22 cellular contexts compared by ENCODE assay signal in the genomic region with DNA sequence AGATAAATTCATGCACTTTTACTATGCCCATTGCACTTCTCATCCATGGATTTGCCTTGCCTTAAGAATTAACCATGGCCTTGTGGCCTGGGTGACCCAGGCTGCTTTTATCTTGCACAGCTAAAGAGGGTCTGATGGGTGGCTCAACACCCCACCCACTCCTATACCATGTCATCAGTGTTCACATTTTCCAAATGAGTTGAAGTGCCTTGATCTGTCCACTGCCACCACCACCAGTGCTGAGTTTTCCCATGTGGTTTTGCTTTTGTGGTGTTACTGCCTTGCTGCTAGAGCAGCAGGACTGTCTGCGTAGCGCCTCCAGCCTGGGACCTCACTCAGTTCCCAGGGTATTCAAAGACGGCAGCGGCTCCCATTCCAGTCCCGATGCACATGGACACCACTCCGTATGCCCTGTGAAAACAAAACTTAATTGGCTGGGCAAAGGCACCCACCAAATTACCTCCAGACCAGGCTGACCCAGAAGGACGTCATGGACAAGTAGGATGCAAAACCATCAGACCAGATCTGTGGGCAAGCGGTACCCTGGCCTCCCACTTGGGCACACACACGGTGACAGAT. TPM values are rescaled to one million over a fixed set of nuclear protein-coding genes. Genes with fewer than 3 reads are reported as not detected.
DNase-seq lines count a peak whose midpoint lies in the region; ATAC-seq and TF ChIP-seq lines count a peak whose summit lies in the region.
"Had no signal": no experiment of that assay in that cellular context is flagged by ENCODE, and none has a peak within 500 bp of the region (broad histone marks: within the 10 kb centered on the region; RNA-seq: fewer than 3 reads in every experiment).

No MANE protein-coding gene starts in this region.

- no peak overlapping the region for H3K4me3 Mint-ChIP-seq in osteocyte (ENCODE audit: unreplicated experiment)
- no peak overlapping the region for H3K4me3 Mint-ChIP-seq in activated T-helper 2 cell treated with anti-CD3 and anti-CD28 coated beads, Interferon-gamma antibody, Interleukin-2, Interleukin-4, amounts not matched to agents 10 μg/mL and 5 μg/mL and 100 μg/mL, durations not matched to agents 14 hours and 24 hours and 36 hours (ENCODE audit: low read depth)
- H3K4me3 Mint-ChIP-seq: B cell; CD4-positive, CD25-positive, alpha-beta regulatory T cell; H9 had no signal

- peaks cover 0 to under 1% of the 10 kb centered on the region in 2 donors for H3K4me1 ChIP-seq in right atrium auricular region
- no peaks in the 10 kb centered on the region for H3K4me1 ChIP-seq in right cardiac atrium (ENCODE audit: control insufficient read depth, insufficient read depth, low read length)

- no peak for ATAC-seq in activated CD4-positive, CD25-positive, alpha-beta regulatory T cell treated with anti-CD3 and anti-CD28 coated beads, Interleukin-2, amount 50 U/mL, for 24 hours
- no peak for ATAC-seq in right cardiac atrium
- ATAC-seq in GM19035 (IDR thresholded peaks at IDR 0.05; ENCODE audit: unreplicated experiment), result no peak

- H3K4me3 ChIP-seq in right atrium auricular region, result no peak overlapping the region
- H3K4me3 ChIP-seq in right cardiac atrium (ENCODE audit: low read length), result no peak overlapping the region
- H3K4me3 ChIP-seq: MG63, PC-9 had no signal

- peaks cover 76% of the 10 kb centered on the region for H3K36me3 ChIP-seq in right atrium auricular region
- H3K36me3 ChIP-seq: MG63 had no signal

- H3K4me1 Mint-ChIP-seq in osteocyte (ENCODE audit: unreplicated experiment), result no peaks in the 10 kb centered on the region
- H3K4me1 Mint-ChIP-seq in activated T-helper 2 cell treated with anti-CD3 and anti-CD28 coated beads, Interferon-gamma antibody, Interleukin-2, Interleukin-4, amounts not matched to agents 10 μg/mL and 5 μg/mL and 100 μg/mL, durations not matched to agents 14 hours and 24 hours and 36 hours (ENCODE audit: low read depth), result peaks cover 1% of the 10 kb centered on the region

- H3K27me3 ChIP-seq in right atrium auricular region, result no peaks in the 10 kb centered on the region
- no peaks in the 10 kb centered on the region for H3K27me3 ChIP-seq in right cardiac atrium (ENCODE audit: control insufficient read depth, insufficient read depth)
- H3K27me3 ChIP-seq: MG63 had no signal

- H3K36me3 Mint-ChIP-seq in osteocyte (ENCODE audit: unreplicated experiment), result peaks cover 33% of the 10 kb centered on the region
- peaks cover 68% of the 10 kb centered on the region for H3K36me3 Mint-ChIP-seq in activated T-helper 2 cell treated with anti-CD3 and anti-CD28 coated beads, Interferon-gamma antibody, Interleukin-2, Interleukin-4, amounts not matched to agents 10 μg/mL and 5 μg/mL and 100 μg/mL, durations not matched to agents 14 hours and 24 hours and 36 hours (ENCODE audit: low read depth)

- H3K27ac Mint-ChIP-seq in osteocyte (ENCODE audit: unreplicated experiment), result no peak overlapping the region
- no peak overlapping the region for H3K27ac Mint-ChIP-seq in activated T-helper 2 cell treated with anti-CD3 and anti-CD28 coated beads, Interferon-gamma antibody, Interleukin-2, Interleukin-4, amounts not matched to agents 10 μg/mL and 5 μg/mL and 100 μg/mL, durations not matched to agents 14 hours and 24 hours and 36 hours
- H3K27ac Mint-ChIP-seq: B cell; CD4-positive, CD25-positive, alpha-beta regulatory T cell; H9 had no signal

- no peaks in the 10 kb centered on the region for H3K27me3 Mint-ChIP-seq in osteocyte (ENCODE audit: unreplicated experiment)
- H3K27me3 Mint-ChIP-seq in activated T-helper 2 cell treated with anti-CD3 and anti-CD28 coated beads, Interferon-gamma antibody, Interleukin-2, Interleukin-4, amounts not matched to agents 10 μg/mL and 5 μg/mL and 100 μg/mL, durations not matched to agents 14 hours and 24 hours and 36 hours (ENCODE audit: low read depth), result no peaks in the 10 kb centered on the region
- H3K27me3 Mint-ChIP-seq: B cell; CD4-positive, CD25-positive, alpha-beta regulatory T cell had no signal

- no peaks in the 10 kb centered on the region for H3K9me3 Mint-ChIP-seq in osteocyte (ENCODE audit: unreplicated experiment)
- H3K9me3 Mint-ChIP-seq in activated T-helper 2 cell treated with anti-CD3 and anti-CD28 coated beads, Interferon-gamma antibody, Interleukin-2, Interleukin-4, amounts not matched to agents 10 μg/mL and 5 μg/mL and 100 μg/mL, durations not matched to agents 14 hours and 24 hours and 36 hours, result no peaks in the 10 kb centered on the region
- H3K9me3 Mint-ChIP-seq: CD4-positive, CD25-positive, alpha-beta regulatory T cell; H9 had no signal

- WGBS in right cardiac atrium, result 93% methylated on average over 9 of the region's 9 CpGs

- H3K27ac ChIP-seq in right atrium auricular region (no peak overlapping the region), right cardiac atrium (ENCODE audit: low read length) (no peak overlapping the region)
- H3K27ac ChIP-seq: 22Rv1, PC-9 had no signal

- intact Hi-C loops in right cardiac atrium (cut with DNase I), result no loop called here
- intact Hi-C loops in activated T-helper 2 cell treated with anti-CD3 and anti-CD28 coated beads, Interferon-gamma antibody, Interleukin-2, Interleukin-4, amounts not matched to agents 10 μg/mL and 5 μg/mL and 100 μg/mL, durations not matched to agents 14 hours and 24 hours and 36 hours (cut with micrococcal nuclease), result no loop called here

- peak; percentile 14 for DNase-seq in activated CD4-positive, CD25-positive, alpha-beta regulatory T cell treated with anti-CD3 and anti-CD28 coated beads, Interleukin-2, amount 50 U/mL, for 72 hours
- DNase-seq in right atrium auricular region (ENCODE audit: low spot score) (peak; percentile 44), right cardiac atrium (no peak), osteocyte (ENCODE audit: extremely low spot score, unreplicated experiment) (peak; percentile 54), NCI-H345 treated with DMSO at 0.1 percent for 48 hours (lab: John Stamatoyannopoulos, UW; ENCODE audit: unreplicated experiment) (no peak)
- DNase-seq in activated T-helper 2 cell treated with anti-CD3 and anti-CD28 coated beads, Interferon-gamma antibody, Interleukin-2, Interleukin-4, amounts not matched to agents 10 μg/mL and 5 μg/mL and 100 μg/mL, durations not matched to agents 14 hours and 24 hours and 36 hours (ENCODE audit: low spot score), result no peak
- DNase-seq: CD4-positive, CD25-positive, alpha-beta regulatory T cell; DMS53; H9; IMR-90; Karpas-422; MG63; NCI-H1092; NCI-H146; NCI-H2081; NCI-H510A treated with DMSO at 0.1 percent for 48 hours; PC-9 had no signal

- H3K9me3 ChIP-seq in right atrium auricular region, result no peaks in the 10 kb centered on the region
- H3K9me3 ChIP-seq in right cardiac atrium (ENCODE audit: control insufficient read depth, low read length), result no peaks in the 10 kb centered on the region
- H3K9me3 ChIP-seq: MG63 had no signal

- no peak for TF ChIP-seq CTCF in right atrium auricular region (IDR thresholded peaks at IDR 0.05)
- no peak for TF ChIP-seq CTCF in osteocyte (IDR thresholded peaks at IDR 0.05)

RNA-seq across cellular contexts. Expression of a gene that starts 14.1 kb away (rescaled TPM):
- 10 to 100 TPM; 50.9 to 74.0 TPM for total RNA-seq in right atrium auricular region
- 10 to 100 TPM; 80.8 to 98.8 (median 88.4) TPM for total RNA-seq in right cardiac atrium
- 98.8 TPM for polyA plus RNA-seq in right cardiac atrium
- total RNA-seq in osteocyte, result 60.3 and 62.0 TPM in 2 replicates
- 68.6 and 69.5 TPM in 2 replicates for total RNA-seq in activated T-helper 2 cell treated with anti-CD3 and anti-CD28 coated beads, Interferon-gamma antibody, Interleukin-2, Interleukin-4, amounts not matched to agents 10 μg/mL and 5 μg/mL and 100 μg/mL, durations not matched to agents 14 hours and 24 hours and 36 hours

RNA-seq across cellular contexts. Expression of a gene that starts 15.7 kb away (rescaled TPM):
- total RNA-seq in right atrium auricular region (10 to 100 TPM in 1 of 2 donors, 1 to 10 TPM in 1; 7.1 to 14.3 TPM), right cardiac atrium (10 to 100 TPM; 11.1 to 19.8 (median 13.1) TPM), osteocyte (13.3 TPM in 2 replicates)
- 8.4 TPM for polyA plus RNA-seq in right cardiac atrium
- total RNA-seq in activated T-helper 2 cell treated with anti-CD3 and anti-CD28 coated beads, Interferon-gamma antibody, Interleukin-2, Interleukin-4, amounts not matched to agents 10 μg/mL and 5 μg/mL and 100 μg/mL, durations not matched to agents 14 hours and 24 hours and 36 hours, result 36.5 and 46.5 TPM in 2 replicates
- total RNA-seq: HT1080 had no signal

RNA-seq across cellular contexts. Expression of a gene that starts 42.5 kb away (rescaled TPM):
- 10 to 100 TPM; 25.8 to 27.2 TPM for total RNA-seq in right atrium auricular region
- total RNA-seq in right cardiac atrium, result 10 to 100 TPM; 20.2 to 39.1 (median 25.1) TPM
- polyA plus RNA-seq in right cardiac atrium, result 12.9 TPM
- 55.7 and 57.8 TPM in 2 replicates for total RNA-seq in osteocyte
- total RNA-seq in activated T-helper 2 cell treated with anti-CD3 and anti-CD28 coated beads, Interferon-gamma antibody, Interleukin-2, Interleukin-4, amounts not matched to agents 10 μg/mL and 5 μg/mL and 100 μg/mL, durations not matched to agents 14 hours and 24 hours and 36 hours, result 62.2 and 65.8 TPM in 2 replicates

Comparison
In these comparisons a context has a peak if more than half of its experiments do, and no peak if none do; other contexts are left out.
1. DNase-seq: peak in activated CD4-positive, CD25-positive, alpha-beta regulatory T cell treated with anti-CD3 and anti-CD28 coated beads, Interleukin-2, amount 50 U/mL, for 72 hours (single experiment), right atrium auricular region (single experiment) and osteocyte (single experiment); none in right cardiac atrium (0 of 3), NCI-H345 treated with DMSO at 0.1 percent for 48 hours (single experiment) and activated T-helper 2 cell treated with anti-CD3 and anti-CD28 coated beads, Interferon-gamma antibody, Interleukin-2, Interleukin-4, amounts not matched to agents 10 μg/mL and 5 μg/mL and 100 μg/mL, durations not matched to agents 14 hours and 24 hours and 36 hours (single experiment).